Comparison of ENCODE assay signal across 9 cellular contexts in the genomic region with DNA sequence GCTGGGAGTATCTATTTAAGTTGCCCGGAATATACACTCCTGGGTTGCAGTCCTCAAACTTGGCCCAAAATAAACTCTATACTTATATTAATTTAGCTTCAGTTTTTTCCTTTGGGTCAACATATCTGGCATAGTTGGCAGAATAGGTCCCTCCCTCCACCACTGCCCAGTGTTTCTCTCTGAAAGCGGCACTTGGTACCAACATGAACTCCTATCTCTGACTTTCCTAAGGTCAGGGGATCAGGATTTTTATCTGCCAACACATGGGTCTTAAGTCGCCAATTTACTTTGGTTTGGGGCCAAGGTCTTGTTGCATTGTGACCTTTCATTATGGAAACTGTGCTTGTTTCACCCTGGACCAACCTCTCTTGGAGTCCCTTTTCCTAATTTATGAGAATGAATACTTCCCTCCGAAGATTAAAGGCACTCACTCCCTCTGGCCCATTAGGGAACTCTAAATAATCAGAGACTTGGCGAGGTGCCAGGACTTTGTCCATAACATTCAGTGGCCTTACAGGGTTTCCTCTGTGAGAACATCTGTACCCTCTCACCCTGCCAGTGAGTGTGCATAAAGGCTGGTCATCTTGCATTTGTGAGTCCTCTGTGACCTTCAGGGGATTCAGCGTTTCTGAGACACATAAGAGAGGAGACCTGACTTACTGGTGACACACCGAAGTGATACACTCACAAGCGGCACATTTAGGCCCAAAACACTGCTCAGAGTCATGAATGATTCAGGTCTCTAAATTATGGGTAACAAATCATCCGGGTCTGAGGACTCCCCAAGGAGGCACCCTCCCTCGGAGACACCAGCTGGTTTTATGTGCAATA. TPM values are rescaled to one million over a fixed set of nuclear protein-coding genes. Genes with fewer than 3 reads are reported as not detected.
DNase-seq lines count a peak whose midpoint lies in the region; ATAC-seq and TF ChIP-seq lines count a peak whose summit lies in the region.
"Had no signal": no experiment of that assay in that cellular context is flagged by ENCODE, and none has a peak within 500 bp of the region (broad histone marks: within the 10 kb centered on the region; RNA-seq: fewer than 3 reads in every experiment).

No MANE protein-coding gene starts in this region.

- H3K27me3 ChIP-seq in lung (ENCODE audit: control insufficient read depth, insufficient read depth) = no peaks in the 10 kb centered on the region

- DNase-seq in AG08396 (ENCODE audit: low spot score) (peak; percentile 39), NCI-H1092 (lab: John Stamatoyannopoulos, UW) (peak; percentile 70), lung (ENCODE audit: low spot score) (peak; percentile 38), MV-4-11 (lab: John Stamatoyannopoulos, UW) (no peak), dedifferentiated amniotic fluid mesenchymal stem cell (ENCODE audit: extremely low spot score) (no peak)
- DNase-seq in activated T-cell treated with anti-CD3 and anti-CD28 coated beads, Interleukin-2, amount 50 U/mL, for 72 hours = no peak
- no peak for DNase-seq in effector memory CD8-positive, alpha-beta T cell
- DNase-seq: CD4-positive, alpha-beta memory T cell had no signal

- no peaks in the 10 kb centered on the region for H3K9me3 Mint-ChIP-seq in brain
- H3K9me3 Mint-ChIP-seq in activated T-cell treated with anti-CD3 and anti-CD28 coated beads, Interleukin-2, amount 50 U/mL, for 72 hours = no peaks in the 10 kb centered on the region
- no peaks in the 10 kb centered on the region for H3K9me3 Mint-ChIP-seq in effector memory CD8-positive, alpha-beta T cell

- H3K36me3 ChIP-seq in lung (ENCODE audit: control insufficient read depth in 2 of 2, insufficient read depth in 2 of 2, low read length in 2 of 2) = peaks cover 0 to 1% of the 10 kb centered on the region in 2 donors

- no peak for ATAC-seq in lung (ENCODE audit: insufficient read depth, low FRiP score)
- ATAC-seq in activated T-cell treated with anti-CD3 and anti-CD28 coated beads, Interleukin-2, amount 50 U/mL, for 72 hours (replicated peaks in 1 of 2) = no peak
- no peak for ATAC-seq in effector memory CD8-positive, alpha-beta T cell (replicated peaks)

- peak overlapping the region in 2 of 5 experiments; percentile 7 to 47 for H3K4me3 Mint-ChIP-seq in brain
- H3K4me3 Mint-ChIP-seq in activated T-cell treated with anti-CD3 and anti-CD28 coated beads, Interleukin-2, amount 50 U/mL, for 72 hours = no peak overlapping the region
- no peak overlapping the region for H3K4me3 Mint-ChIP-seq in effector memory CD8-positive, alpha-beta T cell
- H3K4me3 Mint-ChIP-seq: CD4-positive, alpha-beta memory T cell had no signal

- H3K27ac Mint-ChIP-seq in brain = peak overlapping the region in 3 of 5 experiments; percentile 22 to 66 (median 60)
- H3K27ac Mint-ChIP-seq in activated T-cell treated with anti-CD3 and anti-CD28 coated beads, Interleukin-2, amount 50 U/mL, for 72 hours = no peak overlapping the region
- no peak overlapping the region for H3K27ac Mint-ChIP-seq in effector memory CD8-positive, alpha-beta T cell
- H3K27ac Mint-ChIP-seq: CD4-positive, alpha-beta memory T cell had no signal

- peaks cover 5% of the 10 kb centered on the region for H3K27me3 Mint-ChIP-seq in brain
- peaks cover 13% of the 10 kb centered on the region for H3K27me3 Mint-ChIP-seq in activated T-cell treated with anti-CD3 and anti-CD28 coated beads, Interleukin-2, amount 50 U/mL, for 72 hours (ENCODE audit: low read depth)
- no peaks in the 10 kb centered on the region for H3K27me3 Mint-ChIP-seq in effector memory CD8-positive, alpha-beta T cell
- H3K27me3 Mint-ChIP-seq: CD4-positive, alpha-beta memory T cell had no signal

- H3K36me3 Mint-ChIP-seq in brain = peaks cover 67% of the 10 kb centered on the region
- peaks cover 0 to 5% of the 10 kb centered on the region in 2 donors for H3K36me3 Mint-ChIP-seq in activated T-cell treated with anti-CD3 and anti-CD28 coated beads, Interleukin-2, amount 50 U/mL, for 72 hours (ENCODE audit: insufficient read depth in 2 of 2)
- no peaks in the 10 kb centered on the region for H3K36me3 Mint-ChIP-seq in effector memory CD8-positive, alpha-beta T cell (ENCODE audit: insufficient read depth)
- H3K36me3 Mint-ChIP-seq: CD4-positive, alpha-beta memory T cell had no signal

- WGBS in lung, 2 donors = 65 to 79% methylated on average over 10 of the region's 10 CpGs

- H3K27ac ChIP-seq in lung (ENCODE audit: low read depth in 1 of 2, low read length in 1 of 2) = peak overlapping the region; percentile 22 to 54

- TF ChIP-seq CTCF in brain (conservative IDR thresholded peaks at IDR 0.05) (no peak), lung (IDR thresholded peaks at IDR 0.05; ENCODE audit: control extremely low read depth, extremely low read depth) (no peak)

- peaks cover 8 to 21% of the 10 kb centered on the region in 2 donors for H3K4me1 ChIP-seq in lung (ENCODE audit: control insufficient read depth in 2 of 2, insufficient read depth in 2 of 2, low read length in 2 of 2)

- H3K4me3 ChIP-seq in lung = no peak overlapping the region

- H3K4me1 Mint-ChIP-seq in brain = peaks cover 62% of the 10 kb centered on the region
- H3K4me1 Mint-ChIP-seq in activated T-cell treated with anti-CD3 and anti-CD28 coated beads, Interleukin-2, amount 50 U/mL, for 72 hours (ENCODE audit: low read depth) = peaks cover 18% of the 10 kb centered on the region
- peaks cover 6% of the 10 kb centered on the region in 2 donors for H3K4me1 Mint-ChIP-seq in effector memory CD8-positive, alpha-beta T cell (ENCODE audit: low read depth in 2 of 2)

- H3K9me3 ChIP-seq in lung (ENCODE audit: control insufficient read depth in 2 of 2, insufficient read depth in 1 of 2, low read length in 1 of 2) = no peaks in the 10 kb centered on the region

RNA-seq across cellular contexts. Expression of a gene that starts 19.7 kb away (rescaled TPM):
- polyA plus RNA-seq in brain (ENCODE audit: insufficient read depth, low read depth, low replicate concordance) (36.1 TPM), lung (10 to 100 TPM; 24.2 to 31.0 TPM)
- total RNA-seq in lung = 100 to 1,000 TPM; 117 to 118 TPM
- 1 to 10 TPM in 1 of 2 donors, under 1 TPM in 1; 0.84 to 1.7 TPM for total RNA-seq in activated T-cell treated with anti-CD3 and anti-CD28 coated beads, Interleukin-2, amount 50 U/mL, for 72 hours

RNA-seq across cellular contexts. Expression of a gene that starts 46.0 kb away (rescaled TPM):
- polyA plus RNA-seq in brain (ENCODE audit: insufficient read depth, low read depth, low replicate concordance) (27.5 TPM), lung (10 to 100 TPM; 15.0 to 26.7 TPM)
- 10 to 100 TPM; 24.5 to 80.5 TPM for total RNA-seq in lung
- 10 to 100 TPM; 30.1 to 35.9 TPM for total RNA-seq in activated T-cell treated with anti-CD3 and anti-CD28 coated beads, Interleukin-2, amount 50 U/mL, for 72 hours

Comparison
In these comparisons a context has a peak if more than half of its experiments do, and no peak if none do; other contexts are left out.
1. DNase-seq: peak in AG08396 (single experiment), NCI-H1092 (single experiment) and lung (single experiment); none in activated T-cell treated with anti-CD3 and anti-CD28 coated beads, Interleukin-2, amount 50 U/mL, for 72 hours (0 of 2), effector memory CD8-positive, alpha-beta T cell (0 of 3), MV-4-11 (single experiment) and dedifferentiated amniotic fluid mesenchymal stem cell (single experiment).
2. H3K27ac Mint-ChIP-seq: peak in brain (3 of 5); none in activated T-cell treated with anti-CD3 and anti-CD28 coated beads, Interleukin-2, amount 50 U/mL, for 72 hours (single experiment) and effector memory CD8-positive, alpha-beta T cell (0 of 2).
3. RNA of a gene that starts 19.7 kb away (total RNA-seq): 117 to 118 TPM in lung; 0.84 to 1.7 TPM in activated T-cell treated with anti-CD3 and anti-CD28 coated beads, Interleukin-2, amount 50 U/mL, for 72 hours; every median in the first group is over 10 times any median in the second.